ENCODE assay signal across 16 cellular contexts in the genomic region with DNA sequence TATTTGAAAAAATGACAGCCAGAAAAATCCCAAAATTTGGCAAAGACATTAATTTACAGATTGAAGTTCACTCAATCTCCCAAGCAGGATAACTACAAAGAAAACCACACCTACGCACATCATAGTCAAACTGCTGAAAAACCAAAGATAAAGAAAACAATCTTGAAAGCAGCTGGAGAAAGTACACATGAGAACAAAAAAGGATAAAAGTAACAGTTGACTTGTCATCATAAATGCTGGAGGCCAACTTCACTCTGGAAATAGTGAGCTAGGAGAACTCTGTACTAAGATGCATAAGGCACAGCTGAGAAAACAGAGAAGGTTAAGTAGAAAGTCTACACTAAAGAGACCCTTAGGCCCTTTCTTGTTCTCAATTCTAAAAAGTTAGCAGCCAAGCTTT.
DNase-seq lines count a peak whose midpoint lies in the region; ATAC-seq and TF ChIP-seq lines count a peak whose summit lies in the region.
"Had no signal": no experiment of that assay in that cellular context is flagged by ENCODE, and none has a peak within 500 bp of the region (broad histone marks: within the 10 kb centered on the region; RNA-seq: fewer than 3 reads in every experiment).

No MANE protein-coding gene starts in this region.

- H3K9me3 Mint-ChIP-seq in activated CD4-positive, alpha-beta memory T cell treated with anti-CD3 and anti-CD28 coated beads for 36 hours, result no peaks in the 10 kb centered on the region
- no peaks in the 10 kb centered on the region for H3K9me3 Mint-ChIP-seq in activated CD4-positive, alpha-beta memory T cell treated with anti-CD3 and anti-CD28 coated beads, Interleukin-2, amount 10 ng/mL, durations not matched to agents 7 days and 5 days
- no peaks in the 10 kb centered on the region; the same call in 2 of the 3 replicates for H3K9me3 Mint-ChIP-seq in GM23338
- no peaks in the 10 kb centered on the region for H3K9me3 Mint-ChIP-seq in activated naive CD4-positive, alpha-beta T cell treated with anti-CD3 and anti-CD28 coated beads, Interleukin-2, amount 50 U/mL, for 72 hours
- no peaks in the 10 kb centered on the region for H3K9me3 Mint-ChIP-seq in memory B cell
- H3K9me3 Mint-ChIP-seq: stimulated activated naive CD8-positive, alpha-beta T cell treated with anti-CD3 and anti-CD28 coated beads, Interleukin-15, amount 100 ng/mL, for 72 hours had no signal

- peaks cover 59% of the 10 kb centered on the region for H3K4me1 Mint-ChIP-seq in activated CD4-positive, alpha-beta memory T cell treated with anti-CD3 and anti-CD28 coated beads for 36 hours (ENCODE audit: low read depth)
- H3K4me1 Mint-ChIP-seq in activated CD4-positive, alpha-beta memory T cell treated with anti-CD3 and anti-CD28 coated beads, Interleukin-2, amount 10 ng/mL, durations not matched to agents 7 days and 5 days, result peaks cover 28% of the 10 kb centered on the region
- peaks cover 35% of the 10 kb centered on the region for H3K4me1 Mint-ChIP-seq in GM23338
- H3K4me1 Mint-ChIP-seq in memory B cell, result peaks cover 36% of the 10 kb centered on the region

- H3K4me1 ChIP-seq in GM23338 (ENCODE audit: insufficient read depth), result peaks cover 14% of the 10 kb centered on the region

- H3F3A ChIP-seq in GM23338 (replicated peaks; ENCODE audit: low read depth), result no peaks in the 10 kb centered on the region

- TF ChIP-seq POLR2A in GM18505 (IDR thresholded peaks at IDR 0.05; ENCODE audit: borderline replicate concordance, extremely low read depth, insufficient read depth, insufficient read length), result no peak

- DNase-seq in activated CD4-positive, alpha-beta memory T cell treated with anti-CD3 and anti-CD28 coated beads for 36 hours, result no peak
- no peak for DNase-seq in activated CD4-positive, alpha-beta memory T cell treated with anti-CD3 and anti-CD28 coated beads, Interleukin-2, amount 10 ng/mL, durations not matched to agents 7 days and 5 days
- no peak for DNase-seq in GM23338 (ENCODE audit: low spot score)
- DNase-seq in activated naive CD4-positive, alpha-beta T cell treated with anti-CD3 and anti-CD28 coated beads, Interleukin-2, amount 50 U/mL, for 72 hours (ENCODE audit: low spot score in 2 of 2), result no peak
- DNase-seq in memory B cell (ENCODE audit: low spot score in 2 of 2), result no peak
- DNase-seq in GDM1 (lab: John Stamatoyannopoulos, UW), result no peak
- DNase-seq: NCI-H187, NCI-H446 had no signal

- no peaks in the 10 kb centered on the region; the same call in 1 of the 2 replicates for H3K9me2 ChIP-seq in GM23338 (ENCODE audit: insufficient read depth)

- peak overlapping the region; percentile 45; the same call in 1 of the 2 replicates for H3K27ac ChIP-seq in GM23338 (ENCODE audit: low read depth)
- H3K27ac ChIP-seq: A549, neutrophil, RWPE1 had no signal

- H4K20me1 ChIP-seq in GM23338 (replicated peaks; ENCODE audit: insufficient read depth), result peaks cover 6% of the 10 kb centered on the region

- no peaks in the 10 kb centered on the region for H3K27me3 Mint-ChIP-seq in activated CD4-positive, alpha-beta memory T cell treated with anti-CD3 and anti-CD28 coated beads for 36 hours
- no peaks in the 10 kb centered on the region for H3K27me3 Mint-ChIP-seq in activated CD4-positive, alpha-beta memory T cell treated with anti-CD3 and anti-CD28 coated beads, Interleukin-2, amount 10 ng/mL, durations not matched to agents 7 days and 5 days
- H3K27me3 Mint-ChIP-seq in GM23338 (ENCODE audit: insufficient read depth, low read depth, poor library complexity) (peaks cover 2% of the 10 kb centered on the region), memory B cell (no peaks in the 10 kb centered on the region)
- H3K27me3 Mint-ChIP-seq: stimulated activated naive CD8-positive, alpha-beta T cell treated with anti-CD3 and anti-CD28 coated beads, Interleukin-15, amount 100 ng/mL, for 72 hours had no signal

- H3K36me3 Mint-ChIP-seq in activated CD4-positive, alpha-beta memory T cell treated with anti-CD3 and anti-CD28 coated beads for 36 hours, result peaks cover 15% of the 10 kb centered on the region
- peaks cover 13% of the 10 kb centered on the region for H3K36me3 Mint-ChIP-seq in activated CD4-positive, alpha-beta memory T cell treated with anti-CD3 and anti-CD28 coated beads, Interleukin-2, amount 10 ng/mL, durations not matched to agents 7 days and 5 days (ENCODE audit: low read depth)
- peaks cover 13% of the 10 kb centered on the region; the same call in 2 of the 3 replicates for H3K36me3 Mint-ChIP-seq in GM23338 (ENCODE audit: low read depth)
- H3K36me3 Mint-ChIP-seq in activated naive CD4-positive, alpha-beta T cell treated with anti-CD3 and anti-CD28 coated beads, Interleukin-2, amount 50 U/mL, for 72 hours, result peaks cover 5 to 22% of the 10 kb centered on the region in 2 donors
- peaks cover 19% of the 10 kb centered on the region for H3K36me3 Mint-ChIP-seq in memory B cell

- CTCF ChIA-PET in activated CD4-positive, alpha-beta memory T cell treated with anti-CD3 and anti-CD28 coated beads for 36 hours (lab: Charles Lee), result interaction anchor here (0.6 to 4.3 kb wide), 31 partner anchors 8 to 1087 kb away, joined by 3 to 42 read pairs (median 5); a partner anchor contains a TSS
- CTCF ChIA-PET in activated CD4-positive, alpha-beta memory T cell treated with anti-CD3 and anti-CD28 coated beads, Interleukin-2, amount 10 ng/mL, durations not matched to agents 7 days and 5 days (lab: Charles Lee), result interaction anchor here (0.8 to 3.4 kb wide), 26 partner anchors 8 to 329 kb away, joined by 3 to 27 read pairs (median 5); a partner anchor contains a TSS

- TF ChIP-seq CTCF in GM23338 (conservative IDR thresholded peaks at IDR 0.05; ENCODE audit: low read depth in 2 of 2), result no peak

- H2AFZ ChIP-seq in GM23338, result no peak overlapping the region

- no peaks in the 10 kb centered on the region for H3K36me3 ChIP-seq in GM23338 (ENCODE audit: insufficient read depth)
- H3K36me3 ChIP-seq: MG63, neutrophil had no signal

- no peak overlapping the region for H3K4me3 Mint-ChIP-seq in activated CD4-positive, alpha-beta memory T cell treated with anti-CD3 and anti-CD28 coated beads for 36 hours
- no peak overlapping the region for H3K4me3 Mint-ChIP-seq in activated CD4-positive, alpha-beta memory T cell treated with anti-CD3 and anti-CD28 coated beads, Interleukin-2, amount 10 ng/mL, durations not matched to agents 7 days and 5 days
- H3K4me3 Mint-ChIP-seq in GM23338 (no peak overlapping the region), memory B cell (peak overlapping the region; percentile 15)
- H3K4me3 Mint-ChIP-seq: mesothelial cell of epicardium had no signal

- H3K27me3 ChIP-seq in GM23338 (ENCODE audit: insufficient read depth), result no peaks in the 10 kb centered on the region
- H3K27me3 ChIP-seq: MG63, neutrophil had no signal

- intact Hi-C loops in activated CD4-positive, alpha-beta memory T cell treated with anti-CD3 and anti-CD28 coated beads for 36 hours (cut with micrococcal nuclease), result loop anchor here (1.0 to 5.0 kb wide), 6 partner anchors 43 to 345 kb away; a partner anchor contains a TSS

- peaks cover 94% of the 10 kb centered on the region for H3K79me2 ChIP-seq in GM23338 (replicated peaks; ENCODE audit: insufficient read depth)

- H3K4me2 ChIP-seq in GM23338, result no peak overlapping the region

- no peak overlapping the region for H3K4me3 ChIP-seq in GM23338
- H3K4me3 ChIP-seq: A549, MG63 had no signal

- no peak for ATAC-seq in GM23338
- peak; percentile 7 to 61 for ATAC-seq in activated naive CD4-positive, alpha-beta T cell treated with anti-CD3 and anti-CD28 coated beads, Interleukin-2, amount 50 U/mL, for 72 hours
- no peak for ATAC-seq in memory B cell (ENCODE audit: low read depth)
- ATAC-seq in GM18505 (IDR thresholded peaks at IDR 0.05; ENCODE audit: unreplicated experiment), result no peak
- no peak for ATAC-seq in HG03442 (IDR thresholded peaks at IDR 0.05; ENCODE audit: unreplicated experiment)

- POLR2A ChIA-PET in activated CD4-positive, alpha-beta memory T cell treated with anti-CD3 and anti-CD28 coated beads for 36 hours (lab: Charles Lee), result no interaction called here
- POLR2A ChIA-PET in activated CD4-positive, alpha-beta memory T cell treated with anti-CD3 and anti-CD28 coated beads, Interleukin-2, amount 10 ng/mL, durations not matched to agents 7 days and 5 days (lab: Charles Lee), result interaction anchor here (2.3 kb wide), 1 partner anchor 158 kb away, joined by 9 read pairs; a partner anchor contains a TSS

- H3K27ac Mint-ChIP-seq in activated CD4-positive, alpha-beta memory T cell treated with anti-CD3 and anti-CD28 coated beads for 36 hours, result peak overlapping the region; percentile 46
- no peak overlapping the region for H3K27ac Mint-ChIP-seq in activated CD4-positive, alpha-beta memory T cell treated with anti-CD3 and anti-CD28 coated beads, Interleukin-2, amount 10 ng/mL, durations not matched to agents 7 days and 5 days
- H3K27ac Mint-ChIP-seq in GM23338 (no peak overlapping the region), memory B cell (peak overlapping the region; percentile 67)
- H3K27ac Mint-ChIP-seq in activated naive CD4-positive, alpha-beta T cell treated with anti-CD3 and anti-CD28 coated beads, Interleukin-2, amount 50 U/mL, for 72 hours, result peak overlapping the region; percentile 3 to 82
- H3K27ac Mint-ChIP-seq: stimulated activated naive CD8-positive, alpha-beta T cell treated with anti-CD3 and anti-CD28 coated beads, Interleukin-15, amount 100 ng/mL, for 72 hours had no signal

TF ChIP-seq in GM23338, 12 proteins besides CTCF, POLR2A, EP300 and RAD21 (continues in another document):
- TF ChIP-seq, protein P1, sequence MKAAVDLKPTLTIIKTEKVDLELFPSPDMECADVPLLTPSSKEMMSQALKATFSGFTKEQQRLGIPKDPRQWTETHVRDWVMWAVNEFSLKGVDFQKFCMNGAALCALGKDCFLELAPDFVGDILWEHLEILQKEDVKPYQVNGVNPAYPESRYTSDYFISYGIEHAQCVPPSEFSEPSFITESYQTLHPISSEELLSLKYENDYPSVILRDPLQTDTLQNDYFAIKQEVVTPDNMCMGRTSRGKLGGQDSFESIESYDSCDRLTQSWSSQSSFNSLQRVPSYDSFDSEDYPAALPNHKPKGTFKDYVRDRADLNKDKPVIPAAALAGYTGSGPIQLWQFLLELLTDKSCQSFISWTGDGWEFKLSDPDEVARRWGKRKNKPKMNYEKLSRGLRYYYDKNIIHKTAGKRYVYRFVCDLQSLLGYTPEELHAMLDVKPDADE (IDR thresholded peaks at IDR 0.05), result no peak
- TF ChIP-seq STAT1 (IDR thresholded peaks at IDR 0.05; ENCODE audit: unreplicated experiment), result no peak

Comparison
In these comparisons a context has a peak if more than half of its experiments do, and no peak if none do; other contexts are left out.
1. H3K27ac Mint-ChIP-seq: peak in activated CD4-positive, alpha-beta memory T cell treated with anti-CD3 and anti-CD28 coated beads for 36 hours (single experiment), activated naive CD4-positive, alpha-beta T cell treated with anti-CD3 and anti-CD28 coated beads, Interleukin-2, amount 50 U/mL, for 72 hours (2 of 2) and memory B cell (single experiment); none in activated CD4-positive, alpha-beta memory T cell treated with anti-CD3 and anti-CD28 coated beads, Interleukin-2, amount 10 ng/mL, durations not matched to agents 7 days and 5 days (single experiment) and GM23338 (single experiment).
2. ATAC-seq: peak in activated naive CD4-positive, alpha-beta T cell treated with anti-CD3 and anti-CD28 coated beads, Interleukin-2, amount 50 U/mL, for 72 hours (2 of 2); none in GM23338 (single experiment), memory B cell (single experiment), GM18505 (single experiment) and HG03442 (single experiment).